1 cellular context compared by ENCODE assay signal in genomic region chr3:59248976-59249375, GRCh38.
TF ChIP-seq lines count a peak whose summit lies in the region.

No MANE protein-coding gene starts in this region.

TF ChIP-seq in GM23338, 12 proteins besides CTCF, POLR2A, EP300 and RAD21 (continued from another document):
- no peak for TF ChIP-seq ZNF462 (CRISPR knock-in tag; IDR thresholded peaks at IDR 0.05)
- TF ChIP-seq ZNF331 (CRISPR knock-in tag; IDR thresholded peaks at IDR 0.05; ENCODE audit: low read depth): no peak
- TF ChIP-seq JUNB (IDR thresholded peaks at IDR 0.05; ENCODE audit: unreplicated experiment): no peak
- no peak for TF ChIP-seq ETS1 (IDR thresholded peaks at IDR 0.05)
- TF ChIP-seq REST (IDR thresholded peaks at IDR 0.05; ENCODE audit: unreplicated experiment): no peak
TF ChIP-seq in GM23338: peak in this region for 0.
